Comparison of ENCODE assay signal across 25 cellular contexts in genomic region chr10:86792768-86793167, GRCh38. TPM values are rescaled to one million over a fixed set of nuclear protein-coding genes. Genes with fewer than 3 reads are reported as not detected.
A peak's percentile ranks its signal among the peaks of the same experiment; 100 is the strongest.
DNase-seq lines count a peak whose midpoint lies in the region; ATAC-seq and TF ChIP-seq lines count a peak whose summit lies in the region.
"Had no signal": no experiment of that assay in that cellular context is flagged by ENCODE, and none has a peak within 500 bp of the region (broad histone marks: within the 10 kb centered on the region; RNA-seq: fewer than 3 reads in every experiment).

No MANE protein-coding gene starts in this region.

- H3K4me1 Mint-ChIP-seq in neural progenitor cell = peaks cover 22% of the 10 kb centered on the region
- H3K4me1 Mint-ChIP-seq: B cell, CD14-positive monocyte had no signal

- peaks cover 98% of the 10 kb centered on the region for H3K79me2 ChIP-seq in neural progenitor cell (ENCODE audit: low read depth)

- H4K20me1 ChIP-seq in neural progenitor cell (ENCODE audit: low read depth) = no peaks in the 10 kb centered on the region

- TF ChIP-seq CTCF in cardiac muscle cell (IDR thresholded peaks at IDR 0.05; ENCODE audit: low read depth, low read length) (no peak), right atrium auricular region (IDR thresholded peaks at IDR 0.05) (no peak), colonic mucosa (IDR thresholded peaks at IDR 0.05) (no peak), neural progenitor cell (IDR thresholded peaks at IDR 0.05) (no peak)

- no peak overlapping the region for H3K4me2 ChIP-seq in neural progenitor cell
- H3K4me2 ChIP-seq: PC-9 had no signal

- H3K36me3 ChIP-seq in cardiac muscle cell = no peaks in the 10 kb centered on the region
- H3K36me3 ChIP-seq in right atrium auricular region = no peaks in the 10 kb centered on the region
- H3K36me3 ChIP-seq in colonic mucosa = no peaks in the 10 kb centered on the region
- no peaks in the 10 kb centered on the region for H3K36me3 ChIP-seq in neural progenitor cell

- H3K27ac ChIP-seq in cardiac muscle cell (peak overlapping the region; percentile 55), right atrium auricular region (no peak overlapping the region), colonic mucosa (peak overlapping the region; percentile 46), neural progenitor cell (no peak overlapping the region)
- H3K27ac ChIP-seq: GM23248, PC-9 had no signal

- H3K4me1 ChIP-seq in cardiac muscle cell (ENCODE audit: low read depth) = peaks cover 29% of the 10 kb centered on the region
- H3K4me1 ChIP-seq in right atrium auricular region = peaks cover 0 to 16% of the 10 kb centered on the region in 2 donors
- no peaks in the 10 kb centered on the region for H3K4me1 ChIP-seq in colonic mucosa
- H3K4me1 ChIP-seq in neural progenitor cell = peaks cover 19% of the 10 kb centered on the region

- H3K4me3 Mint-ChIP-seq in neural progenitor cell = no peak overlapping the region
- H3K4me3 Mint-ChIP-seq: B cell, CD14-positive monocyte had no signal

- H2AFZ ChIP-seq in neural progenitor cell (replicated peaks) = no peak overlapping the region
- H2AFZ ChIP-seq: GM23248, PC-9 had no signal

- DNase-seq in cardiac muscle cell (ENCODE audit: low read depth in 1 of 2, low spot score in 1 of 2) (no peak), right atrium auricular region (ENCODE audit: low spot score) (no peak), colonic mucosa (no peak), neural progenitor cell (ENCODE audit: low spot score) (no peak), retina (no peak), NCI-H2227 treated with DMSO at 0.1 percent for 48 hours (lab: John Stamatoyannopoulos, UW) (no peak), COLO668 (lab: John Stamatoyannopoulos, UW; ENCODE audit: unreplicated experiment) (no peak)
- DNase-seq: COR-L47, DMS 273 treated with DMSO at 0.1 percent for 48 hours, DND-41, GM23248, HCEC 1CT, KG1, NCI-H1092 treated with DMSO at 0.1 percent for 48 hours, NCI-H146, NCI-H2029, NCI-H226, NCI-H510A treated with DMSO at 0.1 percent for 48 hours, NCI-H748 treated with DMSO at 0.1 percent for 48 hours, PC-9, RPMI8226, SHP77 treated with DMSO at 0.1 percent for 48 hours had no signal

- ATAC-seq in GM19463 (IDR thresholded peaks at IDR 0.05; ENCODE audit: unreplicated experiment) = no peak

- H3K27me3 Mint-ChIP-seq in neural progenitor cell (ENCODE audit: insufficient read depth, low read depth) = peaks cover 3% of the 10 kb centered on the region
- H3K27me3 Mint-ChIP-seq: B cell had no signal

- peaks cover 12% of the 10 kb centered on the region for H3K9me3 Mint-ChIP-seq in neural progenitor cell

- H3K36me3 Mint-ChIP-seq in neural progenitor cell = peaks cover 17% of the 10 kb centered on the region
- H3K36me3 Mint-ChIP-seq: CD14-positive monocyte had no signal

- H3K4me3 ChIP-seq in cardiac muscle cell (no peak overlapping the region), right atrium auricular region (no peak overlapping the region), colonic mucosa (no peak overlapping the region), neural progenitor cell (no peak overlapping the region)
- H3K4me3 ChIP-seq: GM23248, PC-9 had no signal

- no peaks in the 10 kb centered on the region for H3K9me3 ChIP-seq in cardiac muscle cell (ENCODE audit: low read depth)
- H3K9me3 ChIP-seq in right atrium auricular region = no peaks in the 10 kb centered on the region
- H3K9me3 ChIP-seq in colonic mucosa = no peaks in the 10 kb centered on the region
- H3K9me3 ChIP-seq in neural progenitor cell (ENCODE audit: low read depth) = no peaks in the 10 kb centered on the region

- H3K9ac ChIP-seq in colonic mucosa (ENCODE audit: low read depth in 2 of 2, low read length in 2 of 2) = no peak overlapping the region
- H3K9ac ChIP-seq in neural progenitor cell = no peak overlapping the region
- H3K9ac ChIP-seq: GM23248 had no signal

- H3K27me3 ChIP-seq in cardiac muscle cell (no peaks in the 10 kb centered on the region), right atrium auricular region (no peaks in the 10 kb centered on the region), colonic mucosa (no peaks in the 10 kb centered on the region), neural progenitor cell (no peaks in the 10 kb centered on the region)

- intact Hi-C loops in colonic mucosa (cut with DNase I) = no loop called here

- H3K27ac Mint-ChIP-seq in neural progenitor cell = peak overlapping the region; percentile 2
- H3K27ac Mint-ChIP-seq: B cell had no signal

- H3F3A ChIP-seq in neural progenitor cell (ENCODE audit: low read depth) = peaks cover 28% of the 10 kb centered on the region

RNA-seq across cellular contexts. Expression of gene BMPR1A, which starts 36.3 kb away (rescaled TPM):
- total RNA-seq in cardiac muscle cell (37.0 and 39.4 TPM in 2 replicates), right atrium auricular region (10 to 100 TPM; 28.6 to 41.2 TPM), colonic mucosa (10 to 100 TPM; 37.4 to 50.9 TPM), neural progenitor cell (ENCODE audit: low replicate concordance) (60.8 and 76.2 TPM in 2 replicates)
- polyA plus RNA-seq in cardiac muscle cell = 35.6 and 54.2 TPM in 2 replicates

Comparison
In these comparisons a context has a peak if more than half of its experiments do, and no peak if none do; other contexts are left out.
1. H3K27ac ChIP-seq: peak in cardiac muscle cell (single experiment) and colonic mucosa (single experiment); none in right atrium auricular region (0 of 2) and neural progenitor cell (single experiment).